In the genomic region with DNA sequence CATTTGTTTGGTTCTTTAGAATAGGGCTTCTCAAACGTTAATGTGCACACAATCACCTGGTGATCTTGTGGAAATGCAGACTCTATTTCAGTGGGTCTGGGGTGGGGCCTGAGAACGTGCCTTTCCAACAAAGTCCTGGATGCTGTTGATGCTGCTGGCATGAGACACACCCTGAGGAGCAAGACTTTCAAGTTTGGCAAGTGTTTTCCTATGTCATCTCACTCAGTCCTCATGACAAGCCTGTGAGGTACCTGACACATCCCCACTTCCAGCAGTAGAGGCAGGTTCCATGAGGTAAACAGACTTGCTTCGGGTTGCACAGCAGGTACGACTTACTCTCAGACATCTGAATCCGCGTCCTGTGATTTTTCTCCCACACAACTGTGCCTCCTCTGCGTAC, we compare ENCODE assay signal across 15 cellular contexts.
DNase-seq lines count a peak whose midpoint lies in the region; ATAC-seq and TF ChIP-seq lines count a peak whose summit lies in the region.
"Had no signal": no experiment of that assay in that cellular context is flagged by ENCODE, and none has a peak within 500 bp of the region (broad histone marks: within the 10 kb centered on the region; RNA-seq: fewer than 3 reads in every experiment).

No MANE protein-coding gene starts in this region.

- H2AFZ ChIP-seq in mammary epithelial cell (ENCODE audit: low read depth, low read length) = no peak overlapping the region

- no peak overlapping the region for H3K4me3 ChIP-seq in mammary epithelial cell (replicated peaks in 1 of 3; ENCODE audit: insufficient read depth in 1 of 3, low read depth in 2 of 3, low read length in 3 of 3)
- no peak overlapping the region for H3K4me3 ChIP-seq in breast epithelium
- H3K4me3 ChIP-seq in skin epidermis = no peak overlapping the region
- H3K4me3 ChIP-seq in spleen = no peak overlapping the region
- H3K4me3 ChIP-seq: BLaER1 treated with 17β-estradiol and CSF1 and Interleukin-3, amounts not matched to agents 10 nM and 100 nM; GM12878 had no signal

- H3K27ac ChIP-seq in mammary epithelial cell (ENCODE audit: insufficient read depth, low read depth, low read length) (no peak overlapping the region), breast epithelium (no peak overlapping the region), epithelial cell of prostate (peak overlapping the region; percentile 62), skin epidermis (peak overlapping the region in 11 of 21 experiments; percentile 25 to 78 (median 56)), spleen (no peak overlapping the region)
- H3K27ac ChIP-seq: BLaER1 treated with 17β-estradiol and CSF1 and Interleukin-3, amounts not matched to agents 10 nM and 100 nM had no signal

- H3K9ac ChIP-seq in mammary epithelial cell (ENCODE audit: insufficient read depth, low read length) = no peak overlapping the region
- H3K9ac ChIP-seq: BLaER1 treated with 17β-estradiol and CSF1 and Interleukin-3, amounts not matched to agents 10 nM and 100 nM had no signal

- no peaks in the 10 kb centered on the region for H3K79me2 ChIP-seq in mammary epithelial cell (ENCODE audit: insufficient read depth, low read length)

- intact Hi-C loops in mammary epithelial cell (cut with micrococcal nuclease) (no loop called here), breast epithelium (cut with DNase I; ENCODE audit: low total_unique reads) (no loop called here), spleen (cut with DNase I; ENCODE audit: low total_unique reads) (no loop called here)

- no peaks in the 10 kb centered on the region for H4K20me1 ChIP-seq in mammary epithelial cell (ENCODE audit: insufficient read depth, low read length)
- H4K20me1 ChIP-seq: BLaER1 treated with 17β-estradiol and CSF1 and Interleukin-3, amounts not matched to agents 10 nM and 100 nM had no signal

- CTCF ChIA-PET in mammary epithelial cell (lab: Charles Lee; ENCODE audit: low non-redundant PET) = no interaction called here

- 78% methylated on average over 7 of the region's 7 CpGs for WGBS in mammary epithelial cell (ENCODE audit: low coverage, missing lambda C conversion rate)
- 83 to 92% (median 86%) methylated on average over 7 of the region's 7 CpGs for WGBS in spleen, 5 donors

- TF ChIP-seq CTCF in mammary epithelial cell (conservative IDR thresholded peaks at IDR 0.05 in 1 of 2, IDR thresholded peaks at IDR 0.05 in 1 of 2; ENCODE audit: extremely low read depth in 1 of 2, insufficient read depth in 1 of 2, low read depth in 1 of 2, low read length in 2 of 2) = no peak
- TF ChIP-seq CTCF in breast epithelium (IDR thresholded peaks at IDR 0.05) = no peak
- TF ChIP-seq CTCF in GM10266 (IDR thresholded peaks at IDR 0.05; ENCODE audit: control insufficient read depth, insufficient read depth, low read depth, missing control alignments) = no peak
- TF ChIP-seq CTCF in spleen (IDR thresholded peaks at IDR 0.05 in 8 of 11, conservative IDR thresholded peaks at IDR 0.05 in 3 of 11) = no peak

- TF ChIP-seq POLR2A in breast epithelium (IDR thresholded peaks at IDR 0.05) (no peak), spleen (IDR thresholded peaks at IDR 0.05) (no peak)

- dilution Hi-C loops in mammary epithelial cell (cut with HindIII; ENCODE audit: low sequenced_read_pairs) = no loop called here

- no peaks in the 10 kb centered on the region for H3K36me3 ChIP-seq in mammary epithelial cell (ENCODE audit: insufficient read depth, low read length)
- no peaks in the 10 kb centered on the region for H3K36me3 ChIP-seq in breast epithelium
- H3K36me3 ChIP-seq in spleen = no peaks in the 10 kb centered on the region
- H3K36me3 ChIP-seq: BLaER1 treated with 17β-estradiol and CSF1 and Interleukin-3, amounts not matched to agents 10 nM and 100 nM had no signal

- DNase-seq in mammary epithelial cell = peak; percentile 30
- DNase-seq in breast epithelium (ENCODE audit: low spot score in 2 of 2) = no peak
- peak; percentile 83 for DNase-seq in epithelial cell of prostate (ENCODE audit: low read depth, low spot score)
- DNase-seq in GM10266 (ENCODE audit: extremely low spot score) = no peak
- DNase-seq in cortex of kidney (lab: John Stamatoyannopoulos, UW) = no peak
- DNase-seq in spleen = no peak
- DNase-seq: ACHN; CD4-positive, CD25-positive, alpha-beta regulatory T cell; DMS53; GOT3; H9 had no signal

- no peaks in the 10 kb centered on the region for H3K9me3 ChIP-seq in mammary epithelial cell (replicated peaks; ENCODE audit: insufficient read depth, low read length)
- H3K9me3 ChIP-seq in breast epithelium = no peaks in the 10 kb centered on the region
- no peaks in the 10 kb centered on the region for H3K9me3 ChIP-seq in spleen
- H3K9me3 ChIP-seq: BLaER1 treated with 17β-estradiol and CSF1 and Interleukin-3, amounts not matched to agents 10 nM and 100 nM had no signal

- H3K27me3 ChIP-seq in mammary epithelial cell (ENCODE audit: insufficient read depth, low read length) (no peaks in the 10 kb centered on the region), breast epithelium (no peaks in the 10 kb centered on the region), spleen (replicated peaks in 1 of 7) (no peaks in the 10 kb centered on the region)
- H3K27me3 ChIP-seq: BLaER1 treated with 17β-estradiol and CSF1 and Interleukin-3, amounts not matched to agents 10 nM and 100 nM had no signal

- H3K4me1 ChIP-seq in mammary epithelial cell (ENCODE audit: insufficient read depth, low read length) = peaks cover 9% of the 10 kb centered on the region
- H3K4me1 ChIP-seq in breast epithelium = no peaks in the 10 kb centered on the region
- H3K4me1 ChIP-seq in spleen = no peaks in the 10 kb centered on the region
- H3K4me1 ChIP-seq: BLaER1 treated with 17β-estradiol and CSF1 and Interleukin-3, amounts not matched to agents 10 nM and 100 nM had no signal

- no TSS peak for BruUV-seq in mammary epithelial cell (replicated peaks; lab: Mats Ljungman, UMichigan)

- in situ Hi-C loops in mammary epithelial cell (cut with MboI; ENCODE audit: low sequenced_read_pairs in 2 of 2) = no loop called here

- no peak for ATAC-seq in GM19452 (IDR thresholded peaks at IDR 0.05; ENCODE audit: unreplicated experiment)
- ATAC-seq: GM12878 had no signal

- H3K4me2 ChIP-seq in mammary epithelial cell (ENCODE audit: insufficient read depth, low read depth, low read length) = no peak overlapping the region
- H3K4me2 ChIP-seq: BLaER1 treated with 17β-estradiol and CSF1 and Interleukin-3, amounts not matched to agents 10 nM and 100 nM had no signal

Comparison
In these comparisons a context has a peak if more than half of its experiments do, and no peak if none do; other contexts are left out.
1. DNase-seq: peak in mammary epithelial cell (single experiment) and epithelial cell of prostate (single experiment); none in breast epithelium (0 of 2), GM10266 (single experiment), cortex of kidney (single experiment) and spleen (single experiment).
2. H3K27ac ChIP-seq: peak in epithelial cell of prostate (single experiment) and skin epidermis (11 of 21); none in mammary epithelial cell (single experiment), breast epithelium (0 of 2) and spleen (0 of 8).